ENCODE assay signal across 8 cellular contexts in genomic region chr10:101066890-101067355, GRCh38. TPM values are rescaled to one million over a fixed set of nuclear protein-coding genes. Genes with fewer than 3 reads are reported as not detected.
DNase-seq lines count a peak whose midpoint lies in the region; ATAC-seq, FAIRE-seq and TF ChIP-seq lines count a peak whose summit lies in the region.

No MANE protein-coding gene starts in this region.

- H3K9ac ChIP-seq in H1 (replicated peaks in 1 of 4; ENCODE audit: extremely low read depth in 1 of 4, low read depth in 3 of 4, low read length in 3 of 4) (no peak overlapping the region), neural cell (ENCODE audit: low read length) (no peak overlapping the region)

- peaks cover 22% of the 10 kb centered on the region for H3K4me1 Mint-ChIP-seq in Caco-2 (ENCODE audit: low read depth, unreplicated experiment)

- no peak for TF ChIP-seq POLR2A in H1 (IDR thresholded peaks at IDR 0.05; ENCODE audit: control extremely low read depth in 1 of 2, low read depth in 2 of 2, low read length in 2 of 2)

- H2BK20ac ChIP-seq in H1 (ENCODE audit: low read length), result no peak overlapping the region

- no peak for TF ChIP-seq CTCF in Caco-2 (IDR thresholded peaks at IDR 0.05; ENCODE audit: insufficient read depth in 1 of 2, low read depth in 1 of 2, low read length in 1 of 2, severe bottlenecking in 1 of 2, unreplicated experiment in 1 of 2)
- no peak for TF ChIP-seq CTCF in H1 (IDR thresholded peaks at IDR 0.05; ENCODE audit: control extremely low read depth in 1 of 3, insufficient read depth in 1 of 3, low read depth in 1 of 3, low read length in 3 of 3)
- no peak for TF ChIP-seq CTCF in neural cell (IDR thresholded peaks at IDR 0.05; ENCODE audit: poor library complexity, severe bottlenecking)
- TF ChIP-seq CTCF in foreskin keratinocyte (conservative IDR thresholded peaks at IDR 0.05), result no peak

- no peaks in the 10 kb centered on the region for H3K9me2 ChIP-seq in neural cell (ENCODE audit: insufficient read depth, low read length)

- no peak overlapping the region for H3K27ac ChIP-seq in H1 (ENCODE audit: low read depth, low read length)
- no peak overlapping the region for H3K27ac ChIP-seq in neural cell (ENCODE audit: low read length)
- H3K27ac ChIP-seq in foreskin keratinocyte, result no peak overlapping the region

- no peak overlapping the region for H2BK5ac ChIP-seq in H1 (ENCODE audit: low read depth, low read length)

- H3K79me2 ChIP-seq in H1 (ENCODE audit: control insufficient read depth in 1 of 2, insufficient read depth in 2 of 2, low read length in 2 of 2) (no peaks in the 10 kb centered on the region), neural cell (replicated peaks; ENCODE audit: insufficient read depth, low read length) (no peaks in the 10 kb centered on the region)

- no peak for ATAC-seq in foreskin keratinocyte
- ATAC-seq in GM21825 (IDR thresholded peaks at IDR 0.05; ENCODE audit: unreplicated experiment), result no peak
- no peak for ATAC-seq in HG02763 (IDR thresholded peaks at IDR 0.05; ENCODE audit: unreplicated experiment)

- CTCF ChIA-PET in Caco-2 (lab: Charles Lee), result interaction anchor here (0.8 to 5.0 kb wide), 14 partner anchors 9 to 80 kb away, joined by 3 to 47 read pairs (median 9); partner anchors contain the start of genes PDZD7 and SFXN3
- CTCF ChIA-PET in H1 (lab: Charles Lee; ENCODE audit: partially characterized antibody), result interaction anchor here (0.8 to 59.5 kb wide), 17 partner anchors 7 to 233 kb away, joined by 3 to 2176 read pairs (median 4); partner anchors contain the start of genes KAZALD1, PDZD7 and SFXN3

- H2BK15ac ChIP-seq in H1 (ENCODE audit: low read length), result 0 out of 2 replicates have a peak overlapping the region, but pooled peaks have one; percentile 61

- H4K20me1 ChIP-seq in H1 (replicated peaks in 1 of 2; ENCODE audit: control insufficient read depth in 1 of 2, insufficient read depth in 2 of 2, low read length in 2 of 2) (peaks cover 0 to 19% of the 10 kb centered on the region in 2 experiments), neural cell (ENCODE audit: insufficient read depth) (no peaks in the 10 kb centered on the region)

- TF ChIP-seq EP300 in H1 (IDR thresholded peaks at IDR 0.05; ENCODE audit: borderline replicate concordance in 1 of 2, low read depth in 2 of 2, low read length in 2 of 2) (no peak), neural cell (conservative IDR thresholded peaks at IDR 0.05; ENCODE audit: poor library complexity, severe bottlenecking) (no peak)

- H2AFZ ChIP-seq in H1 (ENCODE audit: low read length) (no peak overlapping the region), neural cell (ENCODE audit: low read depth, low read length) (no peak overlapping the region)

- no peak for FAIRE-seq in H1 (lab: Jason Lieb, UNC)

- BruUV-seq in Caco-2 (replicated peaks; lab: Mats Ljungman, UMichigan), result no TSS peak

- H3K36me3 ChIP-seq in Caco-2 (ENCODE audit: control insufficient read depth, insufficient read depth, low read length) (no peaks in the 10 kb centered on the region; the same call in 1 of the 2 replicates), H1 (ENCODE audit: control insufficient read depth in 2 of 4, insufficient read depth in 4 of 4, low read length in 3 of 4) (no peaks in the 10 kb centered on the region; a peak in 1 of 8 replicates), neural cell (ENCODE audit: insufficient read depth, low read length) (no peaks in the 10 kb centered on the region)

- TF ChIP-seq RAD21 in H1 (IDR thresholded peaks at IDR 0.05 in 1 of 2, conservative IDR thresholded peaks at IDR 0.05 in 1 of 2; ENCODE audit: low read depth in 2 of 2, low read length in 2 of 2) (no peak), neural cell (conservative IDR thresholded peaks at IDR 0.05) (no peak)

- no peak overlapping the region for H3K56ac ChIP-seq in H1 (replicated peaks; ENCODE audit: insufficient read length, low read depth, low read length)

- H3K9me3 ChIP-seq in Caco-2, result no peaks in the 10 kb centered on the region
- H3K9me3 ChIP-seq in H1 (ENCODE audit: insufficient read depth in 2 of 2, low read depth in 1 of 2, low read length in 1 of 2), result no peaks in the 10 kb centered on the region
- H3K9me3 ChIP-seq in neural cell (ENCODE audit: low read length), result no peaks in the 10 kb centered on the region

- H2BK120ac ChIP-seq in H1 (replicated peaks; ENCODE audit: low read depth, low read length), result no peak overlapping the region

- no peak overlapping the region for H2BK12ac ChIP-seq in H1 (ENCODE audit: low read depth, low read length)

- H3K14ac ChIP-seq in H1 (ENCODE audit: insufficient read length), result no peak overlapping the region

- POLR2A ChIA-PET in Caco-2 (lab: Charles Lee) (interaction anchor here (1.0 to 1.1 kb wide), 4 partner anchors 9 to 75 kb away, joined by 4 to 25 read pairs (median 6); no protein-coding TSS in a partner anchor), H1 (lab: Charles Lee; ENCODE audit: partially characterized antibody) (interaction anchor here (0.7 to 1.0 kb wide), 3 partner anchors 9 to 49 kb away, joined by 3 to 5 read pairs (median 3); no protein-coding TSS in a partner anchor)

- no peaks in the 10 kb centered on the region for H3K27me3 ChIP-seq in Caco-2 (replicated peaks; ENCODE audit: control insufficient read depth, insufficient read depth, low read length)
- H3K27me3 ChIP-seq in H1 (replicated peaks in 1 of 4; ENCODE audit: control insufficient read depth in 3 of 4, extremely low read depth in 1 of 4, insufficient read depth in 3 of 4, low read length in 3 of 4), result peaks cover 49 to 63% (median 59%) of the 10 kb centered on the region in 4 experiments
- H3K27me3 ChIP-seq in neural cell (ENCODE audit: insufficient read depth, low read depth, low read length), result peaks cover 73% of the 10 kb centered on the region
- H3K27me3 ChIP-seq in foreskin keratinocyte, result peaks cover 32% of the 10 kb centered on the region

- WGBS in H1 (ENCODE audit: extremely low coverage in 1 of 2, insufficient coverage in 1 of 2, insufficient read length in 1 of 2, insufficient replicate concordance in 2 of 2, low coverage in 1 of 2, low lambda C conversion rate in 2 of 2, missing lambda C conversion rate in 1 of 2), 2 experiments, result 1% methylated on average over 19 of the region's 31 CpGs; no CpG with 5 or more reads in 1 of the 2 experiments

- peaks cover 21% of the 10 kb centered on the region; the same call in 1 of the 2 replicates for H3K23me2 ChIP-seq in H1 (ENCODE audit: low read depth, low read length)

- no peak overlapping the region for H2AK5ac ChIP-seq in H1 (ENCODE audit: low read depth, low read length)

- intact Hi-C loops in Caco-2 (cut with micrococcal nuclease; ENCODE audit: unreplicated experiment), result loop anchor here (1.0 to 5.0 kb wide), 3 partner anchors 26 to 68 kb away; partner anchors contain the start of genes LZTS2, PDZD7 and SFXN3

- no peaks in the 10 kb centered on the region for H3F3A ChIP-seq in neural cell (ENCODE audit: insufficient read depth, low read length, poor library complexity, severe bottlenecking)

- H4K8ac ChIP-seq in H1 (ENCODE audit: extremely low read depth, insufficient read depth, low read length), result no peak overlapping the region; the same call in 1 of the 2 replicates

- peak overlapping the region; percentile 96 for H3K4me3 Mint-ChIP-seq in Caco-2 (ENCODE audit: unreplicated experiment)

- H4K5ac ChIP-seq in H1 (ENCODE audit: insufficient read length, low read depth, low read length), result no peak overlapping the region

- H3K4me2 ChIP-seq in H1 (ENCODE audit: insufficient read depth in 1 of 2, low read depth in 2 of 2, low read length in 2 of 2) (peak overlapping the region; percentile 80 to 100), neural cell (ENCODE audit: low read length) (peak overlapping the region; percentile 61)

- H3K4me1 ChIP-seq in Caco-2, result peaks cover 30% of the 10 kb centered on the region
- peaks cover 4 to 33% (median 20%) of the 10 kb centered on the region in 4 experiments for H3K4me1 ChIP-seq in H1 (replicated peaks in 1 of 4; ENCODE audit: control insufficient read depth in 3 of 4, insufficient read depth in 4 of 4, low read length in 3 of 4)
- H3K4me1 ChIP-seq in foreskin keratinocyte, result no peaks in the 10 kb centered on the region

- peak overlapping the region; percentile 38; the same call in 1 of the 2 replicates for H3K18ac ChIP-seq in H1 (ENCODE audit: extremely low read depth, low read length)

- H3K4me3 ChIP-seq in Caco-2 (ENCODE audit: low read depth, low read length), result peak overlapping the region; percentile 70
- peak overlapping the region; percentile 42 to 90 (median 64) for H3K4me3 ChIP-seq in H1 (ENCODE audit: extremely low read depth in 1 of 4, insufficient read depth in 2 of 4, low read depth in 3 of 4, low read length in 4 of 4)
- peak overlapping the region; percentile 66 for H3K4me3 ChIP-seq in neural cell (ENCODE audit: low read length)

- peak overlapping the region; percentile 98 for H3K27ac Mint-ChIP-seq in Caco-2 (ENCODE audit: unreplicated experiment)

- H3K79me1 ChIP-seq in H1 (ENCODE audit: low read depth, low read length), result no peaks in the 10 kb centered on the region

- no peak overlapping the region for H3K4ac ChIP-seq in H1 (replicated peaks; ENCODE audit: insufficient read length, low read depth, low read length)

- no peak overlapping the region for H3K23ac ChIP-seq in H1 (ENCODE audit: insufficient read length)

- H3K36me3 Mint-ChIP-seq in Caco-2 (ENCODE audit: insufficient read depth, unreplicated experiment), result peaks cover 34% of the 10 kb centered on the region

- DNase-seq in Caco-2, result peak in 1 of 2 experiments; percentile 59
- peak; percentile 38 for DNase-seq in NCI-H748 treated with DMSO at 0.1 percent for 48 hours (lab: John Stamatoyannopoulos, UW)
- no peak for DNase-seq in H1 (ENCODE audit: low read depth in 1 of 2, low spot score in 2 of 2)
- DNase-seq in NCI-H1436 (lab: John Stamatoyannopoulos, UW), result no peak
- no peak for DNase-seq in foreskin keratinocyte

- no peaks in the 10 kb centered on the region for H3K27me3 Mint-ChIP-seq in Caco-2 (ENCODE audit: insufficient read depth, unreplicated experiment)

- no peak overlapping the region for H4K91ac ChIP-seq in H1 (replicated peaks; ENCODE audit: insufficient read length, low read length)

- H3K9me3 Mint-ChIP-seq in Caco-2 (ENCODE audit: unreplicated experiment), result no peaks in the 10 kb centered on the region

RNA-seq across cellular contexts. Expression of gene KAZALD1, which starts 5.1 kb away (rescaled TPM):
- 41.3 and 42.3 TPM in 2 replicates for total RNA-seq in Caco-2 (2022)
- total RNA-seq in H1 (2021; fragmentation: NEBNext Ultra II Directional; extraction: Animal tissue kit (Norgen Biotek cat#: 25700)), result 0.84 and 1.9 TPM in 2 replicates
- 0.65 and 1.1 TPM in 2 replicates for polyA plus RNA-seq in H1 (2011; rRNA removed)
- polyA plus RNA-seq in H1 (2011; cell fraction: cytosol; rRNA removed), result 0.97 TPM
- polyA plus RNA-seq in H1 (2011; cell fraction: nucleus; rRNA removed), result 2.2 TPM
- polyA plus RNA-seq in H1 (2012, experiment 1 of 2), result 0.84 to 1.2 TPM (median 1.1 TPM) in 4 replicates
- polyA plus RNA-seq in H1 (2012, experiment 2 of 2), result 0.28 TPM
- polyA plus RNA-seq in H1 (2013, experiment 1 of 2), result 1.0 TPM
- polyA plus RNA-seq in H1 (2013, experiment 2 of 2), result 1.1 TPM
- 0.76 and 1.0 TPM in 2 replicates for polyA minus RNA-seq in H1 (2011; rRNA and poly(A)+ RNA removed)
- 0.81 TPM for polyA minus RNA-seq in H1 (2011; cell fraction: cytosol; rRNA and poly(A)+ RNA removed)
- polyA minus RNA-seq in H1 (2011; cell fraction: nucleus; rRNA and poly(A)+ RNA removed), result 3.6 TPM
- polyA plus RNA-seq in neural cell, result 1.2 and 1.6 TPM in 2 replicates
- polyA minus RNA-seq in neural cell, result 1.5 and 1.6 TPM in 2 replicates
- total RNA-seq in foreskin keratinocyte, result 0.27 and 0.32 TPM in 2 replicates
- polyA plus RNA-seq in foreskin keratinocyte, result 0.26 and 0.37 TPM in 2 replicates

RNA-seq across cellular contexts. Expression of gene SFXN3, which starts 35.9 kb away (rescaled TPM):
- total RNA-seq in Caco-2 (2022) (23.4 and 30.3 TPM in 2 replicates), foreskin keratinocyte (38.8 and 46.0 TPM in 2 replicates)
- total RNA-seq in H1 (2021; fragmentation: NEBNext Ultra II Directional; extraction: Animal tissue kit (Norgen Biotek cat#: 25700)), result 2.8 and 3.1 TPM in 2 replicates
- polyA plus RNA-seq in H1 (2011; rRNA removed) (2.6 and 3.0 TPM in 2 replicates), neural cell (52.1 and 56.5 TPM in 2 replicates), foreskin keratinocyte (24.1 and 27.9 TPM in 2 replicates)
- 4.4 TPM for polyA plus RNA-seq in H1 (2011; cell fraction: cytosol; rRNA removed)
- polyA plus RNA-seq in H1 (2011; cell fraction: nucleus; rRNA removed), result 7.8 TPM
- polyA plus RNA-seq in H1 (2012, experiment 1 of 2), result 1.7 to 2.2 TPM (median 2.0 TPM) in 4 replicates
- polyA plus RNA-seq in H1 (2012, experiment 2 of 2), result 1.5 TPM
- polyA plus RNA-seq in H1 (2013, experiment 1 of 2), result 2.6 TPM
- 2.5 TPM for polyA plus RNA-seq in H1 (2013, experiment 2 of 2)
- 7.1 and 7.3 TPM in 2 replicates for polyA minus RNA-seq in H1 (2011; rRNA and poly(A)+ RNA removed)
- 0.88 TPM for polyA minus RNA-seq in H1 (2011; cell fraction: cytosol; rRNA and poly(A)+ RNA removed)
- polyA minus RNA-seq in H1 (2011; cell fraction: nucleus; rRNA and poly(A)+ RNA removed), result 4.6 TPM
- polyA minus RNA-seq in neural cell, result 29.7 and 32.3 TPM in 2 replicates

RNA-seq across cellular contexts. Expression of gene PDZD7, which starts 36.0 kb away (rescaled TPM):
- total RNA-seq in Caco-2 (2022) (1.4 and 1.5 TPM in 2 replicates), foreskin keratinocyte (0.85 TPM in 2 replicates)
- 0.88 and 1.1 TPM in 2 replicates for total RNA-seq in H1 (2021; fragmentation: NEBNext Ultra II Directional; extraction: Animal tissue kit (Norgen Biotek cat#: 25700))
- polyA plus RNA-seq in H1 (2011; rRNA removed) (1.6 and 1.7 TPM in 2 replicates), neural cell (1.5 and 2.6 TPM in 2 replicates), foreskin keratinocyte (0.61 and 0.82 TPM in 2 replicates)
- 2.2 TPM for polyA plus RNA-seq in H1 (2011; cell fraction: cytosol; rRNA removed)
- polyA plus RNA-seq in H1 (2011; cell fraction: nucleus; rRNA removed), result 7.2 TPM
- 1.2 to 2.1 TPM (median 1.6 TPM) in 4 replicates for polyA plus RNA-seq in H1 (2012, experiment 1 of 2)
- polyA plus RNA-seq in H1 (2012, experiment 2 of 2), result 1.0 TPM
- 0.97 TPM for polyA plus RNA-seq in H1 (2013, experiment 1 of 2)
- 0.72 TPM for polyA plus RNA-seq in H1 (2013, experiment 2 of 2)
- polyA minus RNA-seq in H1 (2011; rRNA and poly(A)+ RNA removed), result 0.85 and 1.5 TPM in 2 replicates
- polyA minus RNA-seq in H1 (2011; cell fraction: cytosol; rRNA and poly(A)+ RNA removed), result 2.6 TPM
- polyA minus RNA-seq in H1 (2011; cell fraction: nucleus; rRNA and poly(A)+ RNA removed), result 3.9 TPM
- 2.2 and 2.8 TPM in 2 replicates for polyA minus RNA-seq in neural cell

Comparison
In these comparisons a context has a peak if more than half of its experiments do, and no peak if none do; other contexts are left out.
1. RNA of gene KAZALD1, which starts 5.1 kb away (total RNA-seq): 41.3 to 42.3 TPM in Caco-2; 0.84 to 1.9 TPM in H1 and 0.27 to 0.32 TPM in foreskin keratinocyte; every median in the first group is over 10 times any median in the second.
2. Peak in every context shown above with its lines, with median percentiles within 50 percentile points of each other: H3K4me3 ChIP-seq.